ENCODE assay signal across 16 cellular contexts in the genomic region with DNA sequence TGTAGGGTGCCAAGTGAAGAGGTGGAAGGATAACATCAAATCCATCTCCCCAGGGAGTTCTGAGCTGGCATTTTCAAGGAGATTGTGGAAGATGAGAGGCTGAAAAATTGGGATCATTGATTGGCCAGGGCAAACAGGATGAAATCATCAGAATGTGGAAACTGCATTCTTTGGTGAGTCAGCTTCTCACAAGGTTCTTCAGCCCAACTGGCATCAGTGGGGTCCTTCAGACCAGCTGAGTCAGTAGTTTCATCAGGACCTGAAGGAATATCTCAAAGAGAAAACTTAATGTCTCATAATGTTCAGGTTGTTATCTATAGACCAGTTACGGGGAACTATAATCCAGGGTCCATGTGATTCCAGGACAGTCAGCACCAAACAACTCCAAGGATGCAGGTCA.
A peak's percentile ranks its signal among the peaks of the same experiment; 100 is the strongest.
DNase-seq lines count a peak whose midpoint lies in the region; ATAC-seq and TF ChIP-seq lines count a peak whose summit lies in the region.
"Had no signal": no experiment of that assay in that cellular context is flagged by ENCODE, and none has a peak within 500 bp of the region (broad histone marks: within the 10 kb centered on the region; RNA-seq: fewer than 3 reads in every experiment).

No MANE protein-coding gene starts in this region.

- DNase-seq in ACHN (peak; percentile 41), HCEC 1CT (peak; percentile 89), amniotic epithelial cell (ENCODE audit: low read depth) (peak; percentile 18), foreskin keratinocyte (peak; percentile 44 to 66), DMS153 (lab: John Stamatoyannopoulos, UW) (no peak)
- DNase-seq: activated CD4-positive, alpha-beta T cell treated with anti-CD3 and anti-CD28 coated beads for 4 hours; cerebellar nuclear complex; DMS 273 treated with DMSO at 0.1 percent for 48 hours; erythroblast; NCI-H2029; stomach had no signal

- no peaks in the 10 kb centered on the region for H3K27me3 ChIP-seq in foreskin keratinocyte
- H3K27me3 ChIP-seq: stomach had no signal

- in situ Hi-C loops in ACHN (cut with HindIII; ENCODE audit: low pct_ligation_motif_present, low pct_unique_long_range_greater_than_20kb, low sequenced_read_pairs), result no loop called here

- H3K4me1 ChIP-seq in foreskin keratinocyte, result peaks cover 16% of the 10 kb centered on the region
- H3K4me1 ChIP-seq: stomach had no signal

- peak; percentile 26 for ATAC-seq in foreskin keratinocyte
- ATAC-seq in HG02642 (IDR thresholded peaks at IDR 0.05; ENCODE audit: poor library complexity, unreplicated experiment), result no peak
- ATAC-seq in GM18519 (IDR thresholded peaks at IDR 0.05; ENCODE audit: low FRiP score, unreplicated experiment), result no peak
- no peak for ATAC-seq in HG03196 (IDR thresholded peaks at IDR 0.05; ENCODE audit: unreplicated experiment)
- ATAC-seq: Right ventricle myocardium inferior had no signal

- H3K27ac ChIP-seq in foreskin keratinocyte, result no peak overlapping the region
- H3K27ac ChIP-seq: HL-60, stomach had no signal

- no peak for TF ChIP-seq CTCF in foreskin keratinocyte (conservative IDR thresholded peaks at IDR 0.05)
